Comparison of ENCODE assay signal across 1 cellular context in genomic region chr16:1430759-1431496, GRCh38.
TF ChIP-seq lines count a peak whose summit lies in the region.

Gene PERCC1 (plus strand): TSS chr16:1431078. CDS start chr16:1432594, 1,516 bp downstream.

TF ChIP-seq in HepG2, 621 proteins besides CTCF, POLR2A, EP300 and RAD21 (continued from another document and continues in another):
- TF ChIP-seq HMGXB4 (CRISPR knock-in tag; IDR thresholded peaks at IDR 0.05; ENCODE audit: borderline replicate concordance in 1 of 2, low read depth in 1 of 2), result peak; percentile 59 to 71; a peak in 3 of 4 replicates
- peak; percentile 36; the same call in 1 of the 2 replicates for TF ChIP-seq ZNF362 (CRISPR knock-in tag; IDR thresholded peaks at IDR 0.05; ENCODE audit: borderline replicate concordance)
- TF ChIP-seq ZNF256 (CRISPR knock-in tag; conservative IDR thresholded peaks at IDR 0.05), result no peak
- TF ChIP-seq ZNF224 (CRISPR knock-in tag; IDR thresholded peaks at IDR 0.05), result no peak
- TF ChIP-seq ARNTL (CRISPR knock-in tag; IDR thresholded peaks at IDR 0.05), result peak; percentile 95
- 0 out of 2 replicates have a peak, but pooled peaks have one; percentile 38 for TF ChIP-seq ZHX1 (CRISPR knock-in tag; IDR thresholded peaks at IDR 0.05; ENCODE audit: low read depth)
- peak; percentile 62; the same call in 1 of the 2 replicates for TF ChIP-seq DRAP1 (CRISPR knock-in tag; IDR thresholded peaks at IDR 0.05)
- TF ChIP-seq THAP9 (CRISPR knock-in tag; IDR thresholded peaks at IDR 0.05; ENCODE audit: borderline replicate concordance), result peak; percentile 66
- TF ChIP-seq XRCC5 (optimal IDR thresholded peaks at IDR 0.05; ENCODE audit: low read length), result peak; percentile 78
- peak; percentile 66 for TF ChIP-seq ZNF280D (CRISPR knock-in tag; IDR thresholded peaks at IDR 0.05)
- 0 out of 2 replicates have a peak, but pooled peaks have one; percentile 28 for TF ChIP-seq GATA4 (IDR thresholded peaks at IDR 0.05; ENCODE audit: borderline replicate concordance, low read depth)
- TF ChIP-seq FOXA3 (CRISPR knock-in tag; IDR thresholded peaks at IDR 0.05), result peak; percentile 77
- no peak for TF ChIP-seq TCF12 (IDR thresholded peaks at IDR 0.05)
- TF ChIP-seq TCF12 (CRISPR knock-in tag; IDR thresholded peaks at IDR 0.05), result peak; percentile 66
- TF ChIP-seq HNRNPLL (IDR thresholded peaks at IDR 0.05; ENCODE audit: low read depth, low read length, poor library complexity, severe bottlenecking), result peak; percentile 66
- no peak for TF ChIP-seq REXO4 (CRISPR knock-in tag; IDR thresholded peaks at IDR 0.05; ENCODE audit: borderline replicate concordance)
- TF ChIP-seq MYC (CRISPR knock-in tag; IDR thresholded peaks at IDR 0.05; ENCODE audit: borderline replicate concordance), result peak; percentile 90
- TF ChIP-seq MYNN (CRISPR knock-in tag; IDR thresholded peaks at IDR 0.05; ENCODE audit: low read depth), result 0 out of 2 replicates have a peak, but pooled peaks have one; percentile 46
- TF ChIP-seq SNAPC4 (CRISPR knock-in tag; IDR thresholded peaks at IDR 0.05), result peak; percentile 46; the same call in 1 of the 2 replicates
- no peak for TF ChIP-seq TAF15 (IDR thresholded peaks at IDR 0.05; ENCODE audit: low read depth, low read length, poor library complexity, severe bottlenecking)
- 0 out of 2 replicates have a peak, but pooled peaks have one; percentile 54 for TF ChIP-seq ZNF607 (CRISPR knock-in tag; IDR thresholded peaks at IDR 0.05; ENCODE audit: borderline replicate concordance)
- TF ChIP-seq ZNF292 (CRISPR knock-in tag; IDR thresholded peaks at IDR 0.05; ENCODE audit: borderline replicate concordance, low read depth), result peak; percentile 32; the same call in 1 of the 2 replicates
- peak; percentile 51 for TF ChIP-seq PHF8 (CRISPR knock-in tag; IDR thresholded peaks at IDR 0.05)
- peak; percentile 81; the same call in 1 of the 2 replicates for TF ChIP-seq ZNF788 (CRISPR knock-in tag; IDR thresholded peaks at IDR 0.05; ENCODE audit: borderline replicate concordance)
- TF ChIP-seq ZNF33B (CRISPR knock-in tag; IDR thresholded peaks at IDR 0.05), result 0 out of 2 replicates have a peak, but pooled peaks have one; percentile 56
- TF ChIP-seq NCOA2 (CRISPR knock-in tag; IDR thresholded peaks at IDR 0.05), result peak; percentile 82
- TF ChIP-seq ZNF687 (CRISPR knock-in tag; IDR thresholded peaks at IDR 0.05), result peak; percentile 82
- TF ChIP-seq MTA1 (CRISPR knock-in tag; IDR thresholded peaks at IDR 0.05; ENCODE audit: borderline replicate concordance), result peak; percentile 83; the same call in 1 of the 2 replicates
- no peak for TF ChIP-seq FOXP1 (IDR thresholded peaks at IDR 0.05)
- TF ChIP-seq FOXP1 (CRISPR knock-in tag; IDR thresholded peaks at IDR 0.05), result peak; percentile 56; the same call in 1 of the 2 replicates
- peak; percentile 79; the same call in 1 of the 2 replicates for TF ChIP-seq MYPOP (CRISPR knock-in tag; IDR thresholded peaks at IDR 0.05)
- TF ChIP-seq DR1 (CRISPR knock-in tag; IDR thresholded peaks at IDR 0.05), result peak; percentile 54; the same call in 1 of the 2 replicates
